ENCODE assay signal across 20 cellular contexts in genomic region chr12:75571651-75572050, GRCh38.
"Had no signal": no experiment of that assay in that cellular context is flagged by ENCODE, and none has a peak within 500 bp of the region (broad histone marks: within the 10 kb centered on the region; RNA-seq: fewer than 3 reads in every experiment).

No MANE protein-coding gene starts in this region.

- H3K9me3 Mint-ChIP-seq: activated CD4-positive, alpha-beta T cell treated with anti-CD3 and anti-CD28 coated beads, Interleukin-2, amount 10 ng/mL, durations not matched to agents 24 days and 14 days; activated CD8-positive, alpha-beta T cell treated with anti-CD3 and anti-CD28 coated beads for 36 hours; activated naive CD4-positive, alpha-beta T cell treated with anti-CD3 and anti-CD28 coated beads, Interleukin-2, amount 50 U/mL, for 24 hours; effector memory CD8-positive, alpha-beta T cell; naive thymus-derived CD8-positive, alpha-beta T cell had no signal

- H3K4me1 Mint-ChIP-seq: activated CD4-positive, alpha-beta T cell treated with anti-CD3 and anti-CD28 coated beads, Interleukin-2, amount 10 ng/mL, durations not matched to agents 24 days and 14 days; activated naive CD4-positive, alpha-beta T cell treated with anti-CD3 and anti-CD28 coated beads, Interleukin-2, amount 50 U/mL, for 24 hours; naive thymus-derived CD8-positive, alpha-beta T cell; T-helper 17 cell had no signal

- DNase-seq: activated CD4-positive, alpha-beta T cell treated with anti-CD3 and anti-CD28 coated beads, Interleukin-2, amount 10 ng/mL, durations not matched to agents 24 days and 14 days; activated CD8-positive, alpha-beta T cell treated with anti-CD3 and anti-CD28 coated beads for 36 hours; activated gamma-delta T cell treated with Interleukin-2 at 50 U/mL for 16 hours; central memory CD4-positive, alpha-beta T cell; dorsolateral prefrontal cortex; effector memory CD8-positive, alpha-beta T cell; heart right ventricle; lower lobe of right lung; naive thymus-derived CD8-positive, alpha-beta T cell; stimulated activated CD4-positive, alpha-beta T cell treated with anti-CD3 and anti-CD28 coated beads, Interleukin-12 subunit alpha, Interleukin-12 subunit beta, amount 100 ng/mL, for 4 hours; stimulated activated CD4-positive, alpha-beta T cell treated with anti-CD3 and anti-CD28 coated beads, Interleukin-4, amount 100 ng/mL, for 4 hours; stimulated activated naive CD8-positive, alpha-beta T cell treated with anti-CD3 and anti-CD28 coated beads, Interleukin-15, Interleukin-2, amounts not matched to agents 100 U/mL and 50 U/mL, for 24 hours; T-helper 17 cell; thyroid gland had no signal

- H3K27me3 Mint-ChIP-seq: T-helper 17 cell had no signal

- H3K27me3 ChIP-seq: dorsolateral prefrontal cortex, gastroesophageal sphincter, heart right ventricle, right atrium auricular region, thyroid gland had no signal

- H3K4me3 ChIP-seq: gastroesophageal sphincter, heart right ventricle, lower lobe of right lung, prostate gland, right atrium auricular region, thyroid gland had no signal

- H3K36me3 Mint-ChIP-seq: activated naive CD4-positive, alpha-beta T cell treated with anti-CD3 and anti-CD28 coated beads, Interleukin-2, amount 50 U/mL, for 24 hours; naive thymus-derived CD8-positive, alpha-beta T cell had no signal

- H3K4me1 ChIP-seq: gastroesophageal sphincter, lower lobe of right lung, prostate gland, right atrium auricular region had no signal

- H3K4me3 Mint-ChIP-seq: activated CD4-positive, alpha-beta T cell treated with anti-CD3 and anti-CD28 coated beads, Interleukin-2, amount 10 ng/mL, durations not matched to agents 24 days and 14 days; activated CD8-positive, alpha-beta T cell treated with anti-CD3 and anti-CD28 coated beads for 36 hours; activated naive CD4-positive, alpha-beta T cell treated with anti-CD3 and anti-CD28 coated beads, Interleukin-2, amount 50 U/mL, for 24 hours; effector memory CD8-positive, alpha-beta T cell; mesothelial cell of epicardium; naive thymus-derived CD8-positive, alpha-beta T cell; T-helper 17 cell had no signal

- H3K9me3 ChIP-seq: gastroesophageal sphincter, heart right ventricle, lower lobe of right lung, prostate gland, right atrium auricular region, thyroid gland had no signal

- H3K36me3 ChIP-seq: gastroesophageal sphincter, heart right ventricle, lower lobe of right lung, prostate gland, right atrium auricular region, thyroid gland had no signal

- ATAC-seq: activated CD8-positive, alpha-beta T cell treated with anti-CD3 and anti-CD28 coated beads for 36 hours; effector memory CD8-positive, alpha-beta T cell; esophagus mucosa; gastroesophageal sphincter; lower lobe of right lung; naive thymus-derived CD8-positive, alpha-beta T cell; stimulated activated naive CD8-positive, alpha-beta T cell treated with anti-CD3 and anti-CD28 coated beads, Interleukin-15, Interleukin-2, amounts not matched to agents 100 U/mL and 50 U/mL, for 24 hours; T-helper 17 cell had no signal

- H3K27ac Mint-ChIP-seq: activated CD4-positive, alpha-beta T cell treated with anti-CD3 and anti-CD28 coated beads, Interleukin-2, amount 10 ng/mL, durations not matched to agents 24 days and 14 days; activated CD8-positive, alpha-beta T cell treated with anti-CD3 and anti-CD28 coated beads for 36 hours; activated naive CD4-positive, alpha-beta T cell treated with anti-CD3 and anti-CD28 coated beads, Interleukin-2, amount 50 U/mL, for 24 hours; effector memory CD8-positive, alpha-beta T cell; mesothelial cell of epicardium; naive thymus-derived CD8-positive, alpha-beta T cell; T-helper 17 cell had no signal

- H3K27ac ChIP-seq: gastroesophageal sphincter, lower lobe of right lung, prostate gland, right atrium auricular region, thyroid gland had no signal
